In the genomic region with DNA sequence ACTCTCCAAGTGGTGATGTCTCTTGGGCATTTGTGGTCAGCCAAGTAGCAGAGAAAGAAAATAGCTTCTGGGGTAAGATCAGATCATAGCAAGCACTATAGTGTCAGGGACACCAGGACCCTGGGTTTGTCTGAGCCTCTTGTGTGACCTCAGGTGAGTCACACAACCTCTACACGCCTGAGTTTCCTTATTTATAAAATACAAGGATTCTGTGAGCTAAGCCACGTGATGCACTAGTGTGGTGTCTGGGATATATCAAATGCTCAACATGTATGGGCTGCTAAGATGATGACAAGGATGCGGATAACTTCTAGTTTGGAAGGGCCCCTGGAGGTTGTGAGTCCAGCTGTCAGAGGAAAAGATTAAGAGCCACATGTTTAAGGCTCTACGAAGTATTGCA, we compare ENCODE assay signal across 3 cellular contexts.
TF ChIP-seq lines count a peak whose summit lies in the region.

No MANE protein-coding gene starts in this region.

TF ChIP-seq in HCT116, 20 proteins besides CTCF, POLR2A, EP300 and RAD21:
- TF ChIP-seq FOSL1 (IDR thresholded peaks at IDR 0.05; ENCODE audit: low read depth) = no peak

TF ChIP-seq in K562, 482 proteins besides CTCF, POLR2A, EP300 and RAD21:
- no peak for TF ChIP-seq ZNF586 (CRISPR knock-in tag; conservative IDR thresholded peaks at IDR 0.05)
- no peak for TF ChIP-seq KDM4B (IDR thresholded peaks at IDR 0.05; ENCODE audit: borderline replicate concordance in 2 of 2, low read depth in 1 of 2)
- peak; percentile 51 for TF ChIP-seq FOSL1 (tag; conservative IDR thresholded peaks at IDR 0.05)
- TF ChIP-seq SMC3 (conservative IDR thresholded peaks at IDR 0.05; ENCODE audit: insufficient read depth, low read depth, low read length) = no peak
- TF ChIP-seq NFRKB (IDR thresholded peaks at IDR 0.05; ENCODE audit: low read depth) = no peak
- no peak for TF ChIP-seq ZBTB7A (IDR thresholded peaks at IDR 0.05; ENCODE audit: borderline replicate concordance, control insufficient read depth, low read depth, low read length)
- TF ChIP-seq ZC3H4 (CRISPR knock-in tag; IDR thresholded peaks at IDR 0.05; ENCODE audit: borderline replicate concordance) = no peak
- TF ChIP-seq, protein P1, sequence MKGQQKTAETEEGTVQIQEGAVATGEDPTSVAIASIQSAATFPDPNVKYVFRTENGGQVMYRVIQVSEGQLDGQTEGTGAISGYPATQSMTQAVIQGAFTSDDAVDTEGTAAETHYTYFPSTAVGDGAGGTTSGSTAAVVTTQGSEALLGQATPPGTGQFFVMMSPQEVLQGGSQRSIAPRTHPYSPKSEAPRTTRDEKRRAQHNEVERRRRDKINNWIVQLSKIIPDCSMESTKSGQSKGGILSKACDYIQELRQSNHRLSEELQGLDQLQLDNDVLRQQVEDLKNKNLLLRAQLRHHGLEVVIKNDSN (CRISPR knock-in tag; IDR thresholded peaks at IDR 0.05) = peak; percentile 67
- TF ChIP-seq PKNOX1 (IDR thresholded peaks at IDR 0.05) = peak; percentile 21; the same call in 1 of the 2 replicates
- TF ChIP-seq ETV6 (IDR thresholded peaks at IDR 0.05; ENCODE audit: borderline replicate concordance in 1 of 2, low read depth in 2 of 2, low read length in 1 of 2) = no peak
- TF ChIP-seq ETV6 (CRISPR knock-in tag; IDR thresholded peaks at IDR 0.05; ENCODE audit: borderline replicate concordance) = no peak
- TF ChIP-seq MEIS2 (IDR thresholded peaks at IDR 0.05; ENCODE audit: partially characterized antibody) = peak; percentile 29
- no peak for TF ChIP-seq ZFP91 (CRISPR knock-in tag; IDR thresholded peaks at IDR 0.05)
- no peak for TF ChIP-seq ZNF23 (CRISPR knock-in tag; IDR thresholded peaks at IDR 0.05)
- TF ChIP-seq RAD51 (IDR thresholded peaks at IDR 0.05; ENCODE audit: borderline replicate concordance, low read depth) = peak; percentile 45; the same call in 1 of the 2 replicates
- peak; percentile 31; the same call in 1 of the 2 replicates for TF ChIP-seq BHLHE40 (IDR thresholded peaks at IDR 0.05; ENCODE audit: low read length)

TF ChIP-seq in HEK293T, 16 proteins besides CTCF, POLR2A, EP300 and RAD21:
- TF ChIP-seq ZNF384 (IDR thresholded peaks at IDR 0.05) = no peak
- no peak for TF ChIP-seq ELF4 (IDR thresholded peaks at IDR 0.05)
- no peak for TF ChIP-seq ARNT (IDR thresholded peaks at IDR 0.05)
- TF ChIP-seq HDGF (IDR thresholded peaks at IDR 0.05; ENCODE audit: borderline replicate concordance) = no peak
- TF ChIP-seq FOXA1 (IDR thresholded peaks at IDR 0.05) = no peak
- TF ChIP-seq FOXM1 (IDR thresholded peaks at IDR 0.05; ENCODE audit: borderline replicate concordance) = no peak
- no peak for TF ChIP-seq CTBP1 (IDR thresholded peaks at IDR 0.05; ENCODE audit: borderline replicate concordance)
- TF ChIP-seq BHLHE40 (IDR thresholded peaks at IDR 0.05; ENCODE audit: borderline replicate concordance) = no peak
